Comparison of ENCODE assay signal across 8 cellular contexts in genomic region chr6:142944126-142945066, GRCh38. TPM values are rescaled to one million over a fixed set of nuclear protein-coding genes. Genes with fewer than 3 reads are reported as not detected.
DNase-seq lines count a peak whose midpoint lies in the region; ATAC-seq and TF ChIP-seq lines count a peak whose summit lies in the region.

No MANE protein-coding gene starts in this region.

- H3K36me3 Mint-ChIP-seq in central memory CD8-positive, alpha-beta T cell (ENCODE audit: insufficient read depth), result peaks cover 49% of the 10 kb centered on the region

- DNase-seq in AG08395 (ENCODE audit: low spot score) (peak; percentile 76), NB4 (ENCODE audit: low read depth) (peak; percentile 88), kidney epithelial cell (ENCODE audit: low read depth) (peak; percentile 61), SKM-1 (lab: John Stamatoyannopoulos, UW; ENCODE audit: unreplicated experiment) (no peak)
- peak; percentile 96 for DNase-seq in activated CD4-positive, alpha-beta T cell treated with anti-CD3 and anti-CD28 coated beads for 1 hour
- DNase-seq in central memory CD8-positive, alpha-beta T cell (ENCODE audit: low spot score in 2 of 2), result peak; percentile 78 to 89
- peak; percentile 86 to 89 for DNase-seq in stimulated activated CD4-positive, alpha-beta T cell treated with anti-CD3 and anti-CD28 coated beads, Interleukin-15, amount 100 ng/mL, for 48 hours (ENCODE audit: low read depth in 2 of 2)

- no peaks in the 10 kb centered on the region for H3K27me3 Mint-ChIP-seq in central memory CD8-positive, alpha-beta T cell

- TF ChIP-seq POLR2A in GM19193 (IDR thresholded peaks at IDR 0.05; ENCODE audit: extremely low read depth, insufficient read depth, insufficient read length) (peak; percentile 83), NB4 (IDR thresholded peaks at IDR 0.05; ENCODE audit: extremely low read depth, insufficient read length) (peak; percentile 42)

- peak overlapping the region; percentile 99 for H3K27ac Mint-ChIP-seq in central memory CD8-positive, alpha-beta T cell (ENCODE audit: low read depth)

- no peaks in the 10 kb centered on the region for H3K9me3 Mint-ChIP-seq in central memory CD8-positive, alpha-beta T cell

- peak overlapping the region; percentile 81 for H3K4me3 ChIP-seq in NB4 (ENCODE audit: low read depth, low read length)
- H3K4me3 ChIP-seq in kidney epithelial cell (ENCODE audit: low read depth, low read length), result peak overlapping the region; percentile 78

- no peaks in the 10 kb centered on the region for H3K27me3 ChIP-seq in kidney epithelial cell (ENCODE audit: control insufficient read depth, insufficient read depth, low read length)

- no peak for TF ChIP-seq CTCF in NB4 (IDR thresholded peaks at IDR 0.05; ENCODE audit: low read depth, low read length)
- TF ChIP-seq CTCF in kidney epithelial cell (IDR thresholded peaks at IDR 0.05; ENCODE audit: insufficient read depth, low read length, poor library complexity, severe bottlenecking), result no peak

- peaks cover 51% of the 10 kb centered on the region for H3K4me1 Mint-ChIP-seq in central memory CD8-positive, alpha-beta T cell

- peak; percentile 35 for ATAC-seq in central memory CD8-positive, alpha-beta T cell (replicated peaks; ENCODE audit: extremely low read depth, poor library complexity, severe bottlenecking)

- H3K4me3 Mint-ChIP-seq in central memory CD8-positive, alpha-beta T cell, result peak overlapping the region; percentile 96

- no peaks in the 10 kb centered on the region for H3K36me3 ChIP-seq in kidney epithelial cell (ENCODE audit: control insufficient read depth, insufficient read depth, low read length)

RNA-seq across cellular contexts. Expression of gene HIVEP2, which starts 0.6 kb away (rescaled TPM):
- 24.6 and 26.6 TPM in 2 replicates for total RNA-seq in kidney epithelial cell
